Comparison of ENCODE assay signal across 8 cellular contexts in the genomic region with DNA sequence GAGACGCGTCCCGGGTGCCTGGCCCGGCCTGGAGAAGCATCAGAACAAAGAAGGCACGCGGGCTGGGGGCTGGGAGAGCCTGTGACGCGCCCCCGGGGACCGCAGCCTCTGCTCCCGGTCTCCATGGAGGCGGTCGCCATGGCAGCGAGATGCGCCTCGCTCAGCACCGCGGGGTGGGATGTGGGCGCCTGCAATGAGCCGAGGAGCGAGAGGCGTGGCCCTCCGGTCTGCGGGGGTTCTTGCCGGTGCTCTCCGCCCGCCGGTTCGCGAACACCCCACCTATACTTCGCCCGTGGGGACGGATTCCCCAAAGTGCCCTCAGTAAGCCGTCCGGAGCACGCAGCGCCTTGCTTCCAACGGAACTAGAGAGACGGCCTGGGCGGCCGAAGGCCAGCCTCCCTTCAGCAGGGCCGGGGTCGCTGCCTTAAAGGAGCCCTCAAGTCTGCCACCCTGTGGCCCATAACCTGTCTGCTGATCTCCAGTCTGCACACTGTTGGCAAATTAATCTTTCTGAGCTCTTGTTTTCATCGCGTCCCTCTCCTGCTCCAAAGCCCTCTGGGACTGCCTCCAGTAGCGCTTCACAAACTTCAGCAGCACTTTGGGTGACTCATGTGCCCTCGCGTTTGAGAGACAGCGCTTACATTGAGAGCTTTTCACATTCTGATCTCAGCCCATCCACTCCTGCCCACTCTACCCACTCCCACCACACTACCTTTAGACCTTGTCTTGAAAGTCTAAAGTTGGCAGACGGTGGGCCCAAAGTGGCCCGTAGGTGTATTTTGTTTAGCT. TPM values are rescaled to one million over a fixed set of nuclear protein-coding genes. Genes with fewer than 3 reads are reported as not detected.
DNase-seq lines count a peak whose midpoint lies in the region; ATAC-seq, FAIRE-seq and TF ChIP-seq lines count a peak whose summit lies in the region.

No MANE protein-coding gene starts in this region.

- no peaks in the 10 kb centered on the region for H4K20me1 ChIP-seq in endothelial cell of umbilical vein (replicated peaks; ENCODE audit: control insufficient read depth, extremely low read depth, insufficient read depth, low read length)

- FAIRE-seq in endothelial cell of umbilical vein (lab: Jason Lieb, UNC), result peak; percentile 81

- peak; percentile 49 to 79 for TF ChIP-seq CTCF in endothelial cell of umbilical vein (IDR thresholded peaks at IDR 0.05; ENCODE audit: extremely low read depth in 1 of 2, insufficient read depth in 1 of 2, low read depth in 1 of 2, low read length in 2 of 2)

- DNase-seq in C1 segment of cervical spinal cord (lab: John Stamatoyannopoulos, UW) (peak in 10 of 14 donors; percentile 56 to 84 (median 76)), HPDE6-E6E7 (ENCODE audit: extremely low spot score) (peak; percentile 77), NT2/D1 (ENCODE audit: low read depth, low spot score) (peak; percentile 68), endothelial cell of umbilical vein (ENCODE audit: low read depth, low spot score) (peak; percentile 75), mucosa of gallbladder (ENCODE audit: low spot score) (peak; percentile 67)
- DNase-seq in activated CD8-positive, alpha-beta memory T cell treated with anti-CD3 and anti-CD28 coated beads, Interleukin-2, amount 50 U/mL, for 4 hours, result peak; percentile 84
- DNase-seq in stimulated activated CD8-positive, alpha-beta memory T cell treated with anti-CD3 and anti-CD28 coated beads, Interleukin-4, amount 100 ng/mL, for 1 hour (ENCODE audit: low read depth in 2 of 2, low spot score in 1 of 2), result peak; percentile 51 to 69

- H3K4me1 ChIP-seq in NT2/D1 (ENCODE audit: insufficient read depth, insufficient read length), result peaks cover 6% of the 10 kb centered on the region
- H3K4me1 ChIP-seq in endothelial cell of umbilical vein (ENCODE audit: control insufficient read depth, extremely low read depth, insufficient read depth, low read length), result peaks cover 25% of the 10 kb centered on the region

- H3K9me1 ChIP-seq in endothelial cell of umbilical vein (replicated peaks; ENCODE audit: control insufficient read depth, extremely low read depth, insufficient read depth, low read length), result no peaks in the 10 kb centered on the region

- CTCF ChIA-PET in endothelial cell of umbilical vein (lab: Charles Lee), result interaction anchor here (0.5 to 6.5 kb wide), 34 partner anchors 8 to 391 kb away, joined by 3 to 76 read pairs (median 5); partner anchors contain the start of genes AP5S1, CENPB and SPEF1

- intact Hi-C loops in endothelial cell of umbilical vein (cut with micrococcal nuclease), result loop anchor here (1.0 to 5.0 kb wide), 6 partner anchors 9 to 361 kb away; partner anchors contain the start of genes DNAAF9 and SPEF1

- H3K4me3 ChIP-seq in NT2/D1 (ENCODE audit: insufficient read length, low read depth), result peak overlapping the region; percentile 86
- H3K4me3 ChIP-seq in endothelial cell of umbilical vein (replicated peaks in 1 of 3; ENCODE audit: insufficient read depth in 1 of 3, low read depth in 1 of 3, low read length in 3 of 3), result peak overlapping the region; percentile 14 to 61 (median 48)

- H3K79me2 ChIP-seq in endothelial cell of umbilical vein (ENCODE audit: control insufficient read depth, insufficient read depth, low read length), result peaks cover 13% of the 10 kb centered on the region

- peak overlapping the region; percentile 26 for H3K4me2 ChIP-seq in endothelial cell of umbilical vein (ENCODE audit: insufficient read depth, low read length)

- H2AFZ ChIP-seq in endothelial cell of umbilical vein (ENCODE audit: low read depth, low read length), result peak overlapping the region; percentile 90

- peak; percentile 40 for ATAC-seq in GM19351 (IDR thresholded peaks at IDR 0.05; ENCODE audit: unreplicated experiment)

- no peaks in the 10 kb centered on the region for H3K9me3 ChIP-seq in NT2/D1 (ENCODE audit: insufficient read depth, low read length)
- H3K9me3 ChIP-seq in endothelial cell of umbilical vein (replicated peaks; ENCODE audit: control insufficient read depth, insufficient read depth, low read length), result no peaks in the 10 kb centered on the region

- H3K36me3 ChIP-seq in NT2/D1 (ENCODE audit: insufficient read depth, insufficient read length, low read length), result peaks cover 22% of the 10 kb centered on the region
- no peaks in the 10 kb centered on the region for H3K36me3 ChIP-seq in endothelial cell of umbilical vein (ENCODE audit: control insufficient read depth in 2 of 2, extremely low read depth in 1 of 2, insufficient read depth in 2 of 2, low read length in 2 of 2)

- H3K27me3 ChIP-seq in NT2/D1 (ENCODE audit: insufficient read depth, insufficient read length) (no peaks in the 10 kb centered on the region), endothelial cell of umbilical vein (ENCODE audit: control insufficient read depth in 2 of 2, insufficient read depth in 2 of 2, low read length in 2 of 2) (no peaks in the 10 kb centered on the region)

- TF ChIP-seq POLR2A in endothelial cell of umbilical vein (IDR thresholded peaks at IDR 0.05; ENCODE audit: low read depth, low read length), result no peak

- H3K27ac ChIP-seq in endothelial cell of umbilical vein (ENCODE audit: insufficient read depth, low read depth, low read length), result peak overlapping the region; percentile 55

- no TSS peak for BruUV-seq in endothelial cell of umbilical vein (replicated peaks; lab: Mats Ljungman, UMichigan)

- dilution Hi-C loops in endothelial cell of umbilical vein (cut with MboI; ENCODE audit: extremely low pct_ligation_motif_present, low sequenced_read_pairs), result no loop called here

- POLR2A ChIA-PET in endothelial cell of umbilical vein (lab: Charles Lee), result interaction anchor here (0.8 kb wide), 1 partner anchor 11 kb away, joined by 3 read pairs; no protein-coding TSS in a partner anchor

- H3K9ac ChIP-seq in NT2/D1 (ENCODE audit: insufficient read length, low read depth), result peak overlapping the region; percentile 52
- peak overlapping the region; percentile 73 for H3K9ac ChIP-seq in endothelial cell of umbilical vein (replicated peaks; ENCODE audit: extremely low read depth, insufficient read depth, low read length)

TF ChIP-seq in endothelial cell of umbilical vein, 7 proteins besides CTCF, POLR2A, EP300 and RAD21:
- TF ChIP-seq POLR2AphosphoS5 (IDR thresholded peaks at IDR 0.05; ENCODE audit: insufficient read depth, low read depth, low read length), result peak; percentile 54
- no peak for TF ChIP-seq MYC (IDR thresholded peaks at IDR 0.05; ENCODE audit: low read depth, low read length)

RNA-seq across cellular contexts. Expression of gene ADISSP, which starts 1.0 kb away (rescaled TPM):
- total RNA-seq in endothelial cell of umbilical vein, result 55.0 and 55.8 TPM in 2 replicates
- polyA plus RNA-seq in endothelial cell of umbilical vein, result 67.5 and 77.3 TPM in 2 replicates
- polyA plus RNA-seq in endothelial cell of umbilical vein (2011; cell fraction: cytosol; rRNA removed), result 45.2 and 56.7 TPM in 2 replicates
- 18.9 and 21.4 TPM in 2 replicates for polyA plus RNA-seq in endothelial cell of umbilical vein (2011; cell fraction: nucleus; rRNA removed)
- polyA plus RNA-seq in endothelial cell of umbilical vein (2012), result 47.5 and 73.9 TPM in 2 replicates
- polyA minus RNA-seq in endothelial cell of umbilical vein, result 20.1 and 23.0 TPM in 2 replicates
- 34.4 TPM for polyA minus RNA-seq in endothelial cell of umbilical vein (2011; cell fraction: cytosol; rRNA and poly(A)+ RNA removed)
- 7.3 and 11.2 TPM in 2 replicates for polyA minus RNA-seq in endothelial cell of umbilical vein (2011; cell fraction: nucleus; rRNA and poly(A)+ RNA removed)
- 61.1 TPM for total RNA-seq in mucosa of gallbladder

RNA-seq across cellular contexts. Expression of gene SPEF1, which starts 12.7 kb away (rescaled TPM):
- total RNA-seq in endothelial cell of umbilical vein, result 0.32 and 0.44 TPM in 2 replicates
- polyA plus RNA-seq in endothelial cell of umbilical vein, result 0.07 and 0.10 TPM in 2 replicates
- not detected in 2 replicates for polyA plus RNA-seq in endothelial cell of umbilical vein (2011; cell fraction: cytosol; rRNA removed)
- polyA plus RNA-seq in endothelial cell of umbilical vein (2011; cell fraction: nucleus; rRNA removed), result 0.38 and 0.43 TPM in 2 replicates
- not detected in 2 replicates for polyA plus RNA-seq in endothelial cell of umbilical vein (2012)
- 0.15 TPM in 1 of 2 replicates, not detected in the other for polyA minus RNA-seq in endothelial cell of umbilical vein
- not detected for polyA minus RNA-seq in endothelial cell of umbilical vein (2011; cell fraction: cytosol; rRNA and poly(A)+ RNA removed)
- not detected in 2 replicates for polyA minus RNA-seq in endothelial cell of umbilical vein (2011; cell fraction: nucleus; rRNA and poly(A)+ RNA removed)
- total RNA-seq in mucosa of gallbladder, result 0.75 TPM

RNA-seq across cellular contexts. Expression of gene CENPB, which starts 18.0 kb away (rescaled TPM):
- total RNA-seq in endothelial cell of umbilical vein (82.2 and 90.3 TPM in 2 replicates), mucosa of gallbladder (109 TPM)
- 30.4 and 35.7 TPM in 2 replicates for polyA plus RNA-seq in endothelial cell of umbilical vein
- 31.2 and 35.9 TPM in 2 replicates for polyA plus RNA-seq in endothelial cell of umbilical vein (2011; cell fraction: cytosol; rRNA removed)
- 20.1 and 24.4 TPM in 2 replicates for polyA plus RNA-seq in endothelial cell of umbilical vein (2011; cell fraction: nucleus; rRNA removed)
- polyA plus RNA-seq in endothelial cell of umbilical vein (2012), result 57.3 and 58.0 TPM in 2 replicates
- polyA minus RNA-seq in endothelial cell of umbilical vein, result 36.7 and 45.2 TPM in 2 replicates
- 53.1 TPM for polyA minus RNA-seq in endothelial cell of umbilical vein (2011; cell fraction: cytosol; rRNA and poly(A)+ RNA removed)
- 10.9 and 19.3 TPM in 2 replicates for polyA minus RNA-seq in endothelial cell of umbilical vein (2011; cell fraction: nucleus; rRNA and poly(A)+ RNA removed)

RNA-seq across cellular contexts. Expression of gene CDC25B, which starts 27.6 kb away (rescaled TPM):
- total RNA-seq in endothelial cell of umbilical vein (62.2 and 76.5 TPM in 2 replicates), mucosa of gallbladder (38.9 TPM)
- polyA plus RNA-seq in endothelial cell of umbilical vein, result 45.3 and 46.7 TPM in 2 replicates
- 47.7 and 49.7 TPM in 2 replicates for polyA plus RNA-seq in endothelial cell of umbilical vein (2011; cell fraction: cytosol; rRNA removed)
- 123 and 124 TPM in 2 replicates for polyA plus RNA-seq in endothelial cell of umbilical vein (2011; cell fraction: nucleus; rRNA removed)
- polyA plus RNA-seq in endothelial cell of umbilical vein (2012), result 40.0 and 48.6 TPM in 2 replicates
- polyA minus RNA-seq in endothelial cell of umbilical vein, result 26.3 and 28.3 TPM in 2 replicates
- polyA minus RNA-seq in endothelial cell of umbilical vein (2011; cell fraction: cytosol; rRNA and poly(A)+ RNA removed), result 47.7 TPM
- 22.3 and 26.4 TPM in 2 replicates for polyA minus RNA-seq in endothelial cell of umbilical vein (2011; cell fraction: nucleus; rRNA and poly(A)+ RNA removed)

RNA-seq across cellular contexts. Expression of gene HSPA12B, which starts 36.1 kb away (rescaled TPM):
- 3.4 and 6.6 TPM in 2 replicates for total RNA-seq in endothelial cell of umbilical vein
- 3.6 and 3.7 TPM in 2 replicates for polyA plus RNA-seq in endothelial cell of umbilical vein
- 2.7 and 3.4 TPM in 2 replicates for polyA plus RNA-seq in endothelial cell of umbilical vein (2011; cell fraction: cytosol; rRNA removed)
- 5.6 and 5.7 TPM in 2 replicates for polyA plus RNA-seq in endothelial cell of umbilical vein (2011; cell fraction: nucleus; rRNA removed)
- polyA plus RNA-seq in endothelial cell of umbilical vein (2012), result 7.3 and 10.7 TPM in 2 replicates
- polyA minus RNA-seq in endothelial cell of umbilical vein, result 2.8 and 2.9 TPM in 2 replicates
- not detected for polyA minus RNA-seq in endothelial cell of umbilical vein (2011; cell fraction: cytosol; rRNA and poly(A)+ RNA removed)
- 2.3 and 4.9 TPM in 2 replicates for polyA minus RNA-seq in endothelial cell of umbilical vein (2011; cell fraction: nucleus; rRNA and poly(A)+ RNA removed)
- total RNA-seq in mucosa of gallbladder, result 5.4 TPM

Comparison
In these comparisons a context has a peak if more than half of its experiments do, and no peak if none do; other contexts are left out.
1. Peak in every context shown above with its lines: DNase-seq, ATAC-seq, H3K4me3 ChIP-seq and H3K27ac ChIP-seq.